Comparison of ENCODE assay signal across 15 cellular contexts in the genomic region with DNA sequence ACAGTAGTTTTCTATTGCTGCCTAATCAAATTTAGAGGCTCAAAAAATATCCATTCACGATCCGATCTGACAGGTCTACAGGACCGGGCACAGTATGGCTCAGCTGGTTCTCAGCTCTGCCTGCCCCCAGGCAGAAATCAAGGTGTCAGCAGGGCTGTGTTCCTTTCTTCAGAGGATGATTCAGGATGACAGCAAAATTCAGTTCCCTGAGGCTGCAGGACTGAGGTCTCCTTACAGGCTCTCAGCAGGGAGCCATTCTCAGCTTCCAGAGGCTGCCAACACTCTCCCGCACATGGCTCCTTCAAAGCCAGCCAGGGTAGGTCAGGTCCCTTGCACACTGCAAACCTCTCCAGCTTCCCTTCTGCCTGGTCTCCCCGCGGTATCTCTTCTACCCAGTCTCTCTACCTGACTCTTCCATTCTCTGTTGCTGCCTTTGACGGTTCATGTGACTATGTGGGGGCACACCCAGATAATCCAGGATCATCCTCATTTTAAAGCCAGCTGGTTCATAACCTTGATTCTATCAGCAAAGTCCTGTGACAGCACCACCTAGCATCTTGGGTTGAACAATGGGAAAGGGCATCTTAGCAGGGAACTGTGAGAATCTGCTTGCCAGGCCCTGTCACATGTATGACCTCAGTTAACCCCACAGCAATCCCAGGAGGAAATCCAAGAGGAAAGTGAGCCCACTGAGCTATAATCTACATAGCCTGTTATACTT. TPM values are rescaled to one million over a fixed set of nuclear protein-coding genes. Genes with fewer than 3 reads are reported as not detected.
A peak's percentile ranks its signal among the peaks of the same experiment; 100 is the strongest.
DNase-seq lines count a peak whose midpoint lies in the region; ATAC-seq and TF ChIP-seq lines count a peak whose summit lies in the region.
"Had no signal": no experiment of that assay in that cellular context is flagged by ENCODE, and none has a peak within 500 bp of the region (broad histone marks: within the 10 kb centered on the region; RNA-seq: fewer than 3 reads in every experiment).

No MANE protein-coding gene starts in this region.

- H3F3A ChIP-seq in GM23248 (ENCODE audit: insufficient read depth): no peaks in the 10 kb centered on the region

- H2AFZ ChIP-seq in GM23248: no peak overlapping the region

- 87 to 92% methylated on average over 7 of the region's 7 CpGs for WGBS in GM23248 (ENCODE audit: low coverage in 1 of 2, low lambda C conversion rate in 2 of 2, missing lambda C conversion rate in 2 of 2), 2 experiments

- no peak overlapping the region for H3K4me3 ChIP-seq in CD8-positive, alpha-beta T cell (ENCODE audit: low read depth, low read length)
- H3K4me3 ChIP-seq in GM23248: no peak overlapping the region
- H3K4me3 ChIP-seq: skin epidermis, tibial artery had no signal

- intact Hi-C loops in CD8-positive, alpha-beta T cell (cut with DNase I, micrococcal nuclease): loop anchor here in 1 of 2 experiments (5.0 kb wide), 1 partner anchor 49 kb away; a partner anchor contains a TSS
- intact Hi-C loops in activated CD4-positive, alpha-beta memory T cell treated with anti-CD3 and anti-CD28 coated beads for 36 hours (cut with micrococcal nuclease): loop anchor here (5.0 kb wide), 2 partner anchors 36 to 396 kb away; no protein-coding TSS in a partner anchor

- no peaks in the 10 kb centered on the region for H3K9me3 ChIP-seq in CD8-positive, alpha-beta T cell (ENCODE audit: low read length)
- no peaks in the 10 kb centered on the region for H3K9me3 ChIP-seq in GM23248 (ENCODE audit: low read depth)
- H3K9me3 ChIP-seq: SK-N-SH, tibial artery had no signal

- no peak for TF ChIP-seq CTCF in CD8-positive, alpha-beta T cell (IDR thresholded peaks at IDR 0.05)

- H3K9me2 ChIP-seq in GM23248 (ENCODE audit: insufficient read depth): no peaks in the 10 kb centered on the region
- H3K9me2 ChIP-seq: SK-N-SH had no signal

- no peaks in the 10 kb centered on the region for H3K36me3 ChIP-seq in CD8-positive, alpha-beta T cell (ENCODE audit: insufficient read depth, low read length)
- no peaks in the 10 kb centered on the region for H3K36me3 ChIP-seq in GM23248 (ENCODE audit: low read depth)

- in situ Hi-C loops in GM23248 (cut with MboI): no loop called here

- H4K20me1 ChIP-seq in GM23248 (ENCODE audit: insufficient read depth): no peaks in the 10 kb centered on the region

- ATAC-seq in CD8-positive, alpha-beta T cell: no peak

- no peak overlapping the region for H3K4me2 ChIP-seq in GM23248 (ENCODE audit: unreplicated experiment)
- H3K4me2 ChIP-seq: SK-N-SH had no signal

- no peaks in the 10 kb centered on the region for H3K9me3 Mint-ChIP-seq in CD8-positive, alpha-beta T cell
- H3K9me3 Mint-ChIP-seq in activated CD4-positive, alpha-beta memory T cell treated with anti-CD3 and anti-CD28 coated beads for 36 hours: no peaks in the 10 kb centered on the region
- H3K9me3 Mint-ChIP-seq: dendritic cell treated with granulocyte-macrophage colony-stimulating factor and Interleukin-4, amounts not matched to agents 40 ng/mL and 50 ng/mL, for 4 days had no signal

- H3K4me1 Mint-ChIP-seq in CD8-positive, alpha-beta T cell (ENCODE audit: low read depth): peaks cover 75% of the 10 kb centered on the region
- H3K4me1 Mint-ChIP-seq in activated CD4-positive, alpha-beta memory T cell treated with anti-CD3 and anti-CD28 coated beads for 36 hours (ENCODE audit: low read depth): peaks cover 80% of the 10 kb centered on the region

- peaks cover 44% of the 10 kb centered on the region for H3K4me1 ChIP-seq in CD8-positive, alpha-beta T cell (ENCODE audit: insufficient read depth, low read length)
- H3K4me1 ChIP-seq in GM23248 (ENCODE audit: insufficient read depth): peaks cover 12% of the 10 kb centered on the region

- H3K27ac ChIP-seq in CD8-positive, alpha-beta T cell (ENCODE audit: low read depth, low read length): no peak overlapping the region
- H3K27ac ChIP-seq in GM23248: no peak overlapping the region
- H3K27ac ChIP-seq: tibial artery had no signal

- H3K27ac Mint-ChIP-seq in CD8-positive, alpha-beta T cell: peak overlapping the region; percentile 71
- peak overlapping the region; percentile 91 for H3K27ac Mint-ChIP-seq in activated CD4-positive, alpha-beta memory T cell treated with anti-CD3 and anti-CD28 coated beads for 36 hours
- H3K27ac Mint-ChIP-seq: dendritic cell treated with granulocyte-macrophage colony-stimulating factor and Interleukin-4, amounts not matched to agents 40 ng/mL and 50 ng/mL, for 4 days had no signal

- no peak overlapping the region for H3K9ac ChIP-seq in GM23248
- H3K9ac ChIP-seq: SK-N-SH had no signal

- H3K27me3 ChIP-seq in CD8-positive, alpha-beta T cell (ENCODE audit: insufficient read depth, low read length): no peaks in the 10 kb centered on the region
- H3K27me3 ChIP-seq in GM23248 (replicated peaks; ENCODE audit: insufficient read depth): no peaks in the 10 kb centered on the region
- H3K27me3 ChIP-seq: tibial artery had no signal

- no peak for DNase-seq in CD8-positive, alpha-beta T cell
- DNase-seq in GM23248 (peak; percentile 5), iPS-NIHi11 (ENCODE audit: low spot score) (peak; percentile 13), NCI-H345 (lab: John Stamatoyannopoulos, UW) (no peak), NCI-H524 treated with DMSO at 0.1 percent for 48 hours (lab: John Stamatoyannopoulos, UW) (no peak), NCI-H748 (lab: John Stamatoyannopoulos, UW; ENCODE audit: unreplicated experiment) (no peak), activated T-cell treated with anti-CD3 and anti-CD28 coated beads for 4 hours (no peak)
- DNase-seq in activated CD4-positive, alpha-beta memory T cell treated with anti-CD3 and anti-CD28 coated beads for 36 hours: no peak
- DNase-seq: Calu3, left cardiac atrium, NCI-H748 treated with DMSO at 0.1 percent for 48 hours, SK-N-SH, tibial artery had no signal

- CTCF ChIA-PET in CD8-positive, alpha-beta T cell (lab: Charles Lee): interaction anchor here (1.2 to 1.7 kb wide), 3 partner anchors 11 to 17 kb away, joined by 3 read pairs; no protein-coding TSS in a partner anchor
- CTCF ChIA-PET in activated CD4-positive, alpha-beta memory T cell treated with anti-CD3 and anti-CD28 coated beads for 36 hours (lab: Charles Lee): interaction anchor here (6.7 kb wide), 1 partner anchor 15 kb away, joined by 50 read pairs; no protein-coding TSS in a partner anchor

- H3K4me3 Mint-ChIP-seq in CD8-positive, alpha-beta T cell: no peak overlapping the region
- no peak overlapping the region for H3K4me3 Mint-ChIP-seq in activated CD4-positive, alpha-beta memory T cell treated with anti-CD3 and anti-CD28 coated beads for 36 hours
- H3K4me3 Mint-ChIP-seq: dendritic cell treated with granulocyte-macrophage colony-stimulating factor and Interleukin-4, amounts not matched to agents 40 ng/mL and 50 ng/mL, for 4 days had no signal

- POLR2A ChIA-PET in CD8-positive, alpha-beta T cell (lab: Charles Lee): interaction anchor here (1.3 kb wide), 1 partner anchor 17 kb away, joined by 8 read pairs; no protein-coding TSS in a partner anchor
- POLR2A ChIA-PET in activated CD4-positive, alpha-beta memory T cell treated with anti-CD3 and anti-CD28 coated beads for 36 hours (lab: Charles Lee): interaction anchor here (1.2 to 3.4 kb wide), 3 partner anchors 16 to 49 kb away, joined by 4 to 35 read pairs (median 6); no protein-coding TSS in a partner anchor

- no peaks in the 10 kb centered on the region for H3K27me3 Mint-ChIP-seq in CD8-positive, alpha-beta T cell (ENCODE audit: low read depth)
- H3K27me3 Mint-ChIP-seq in activated CD4-positive, alpha-beta memory T cell treated with anti-CD3 and anti-CD28 coated beads for 36 hours: no peaks in the 10 kb centered on the region
- H3K27me3 Mint-ChIP-seq: dendritic cell treated with granulocyte-macrophage colony-stimulating factor and Interleukin-4, amounts not matched to agents 40 ng/mL and 50 ng/mL, for 4 days had no signal

- peaks cover 74% of the 10 kb centered on the region for H3K36me3 Mint-ChIP-seq in CD8-positive, alpha-beta T cell
- H3K36me3 Mint-ChIP-seq in activated CD4-positive, alpha-beta memory T cell treated with anti-CD3 and anti-CD28 coated beads for 36 hours: peaks cover 29% of the 10 kb centered on the region

- H3K79me2 ChIP-seq in GM23248 (ENCODE audit: insufficient read depth): no peaks in the 10 kb centered on the region

RNA-seq across cellular contexts. Expression of a gene that starts 50.4 kb away (rescaled TPM):
- total RNA-seq in CD8-positive, alpha-beta T cell: 10 to 100 TPM; 62.1 to 70.8 TPM
- 29.6 and 35.8 TPM in 2 replicates for total RNA-seq in GM23248 (2014; rRNA removed; shearing (Covaris generic))
- polyA plus RNA-seq in GM23248 (2016; fragmentation: Nextera tagmentation; extraction: Ambion mirVana): 57.5 TPM in 2 replicates
- 10 to 100 TPM; 39.2 to 41.5 TPM for total RNA-seq in activated CD4-positive, alpha-beta memory T cell treated with anti-CD3 and anti-CD28 coated beads for 36 hours

Comparison
In these comparisons a context has a peak if more than half of its experiments do, and no peak if none do; other contexts are left out.
1. DNase-seq: peak in GM23248 (single experiment) and iPS-NIHi11 (single experiment); none in CD8-positive, alpha-beta T cell (0 of 7), activated CD4-positive, alpha-beta memory T cell treated with anti-CD3 and anti-CD28 coated beads for 36 hours (single experiment), NCI-H345 (single experiment), NCI-H524 treated with DMSO at 0.1 percent for 48 hours (single experiment), NCI-H748 (single experiment) and activated T-cell treated with anti-CD3 and anti-CD28 coated beads for 4 hours (single experiment).